ENCODE assay signal across 9 cellular contexts in genomic region chr11:8070417-8071101, GRCh38. TPM values are rescaled to one million over a fixed set of nuclear protein-coding genes. Genes with fewer than 3 reads are reported as not detected.
DNase-seq lines count a peak whose midpoint lies in the region; ATAC-seq and TF ChIP-seq lines count a peak whose summit lies in the region.
"Had no signal": no experiment of that assay in that cellular context is flagged by ENCODE, and none has a peak within 500 bp of the region (broad histone marks: within the 10 kb centered on the region; RNA-seq: fewer than 3 reads in every experiment).

No MANE protein-coding gene starts in this region.

- H3K36me3 Mint-ChIP-seq in endothelial cell (ENCODE audit: low read depth, unreplicated experiment): no peaks in the 10 kb centered on the region

- peak overlapping the region; percentile 95 for H3K27ac ChIP-seq in parathyroid adenoma
- no peak overlapping the region for H3K27ac ChIP-seq in effector memory CD4-positive, alpha-beta T cell (ENCODE audit: insufficient read depth, low read length, poor library complexity, severe bottlenecking)

- no peak overlapping the region for H3K4me3 Mint-ChIP-seq in endothelial cell (ENCODE audit: unreplicated experiment)
- H3K4me3 Mint-ChIP-seq: dendritic cell treated with granulocyte-macrophage colony-stimulating factor and Interleukin-4, amounts not matched to agents 40 ng/mL and 50 ng/mL, for 4 days had no signal

- H3K27me3 Mint-ChIP-seq in endothelial cell (ENCODE audit: unreplicated experiment): peaks cover 5% of the 10 kb centered on the region

- H3K9me3 ChIP-seq in parathyroid adenoma (ENCODE audit: control insufficient read depth, low read length): no peaks in the 10 kb centered on the region
- H3K9me3 ChIP-seq in effector memory CD4-positive, alpha-beta T cell (ENCODE audit: control insufficient read depth, low read length): no peaks in the 10 kb centered on the region

- peak; percentile 43 for TF ChIP-seq CTCF in AG09309 (IDR thresholded peaks at IDR 0.05; ENCODE audit: control insufficient read depth, insufficient read depth, low read depth, low read length, missing control alignments)
- TF ChIP-seq CTCF in endothelial cell (IDR thresholded peaks at IDR 0.05; ENCODE audit: unreplicated experiment): peak; percentile 24
- TF ChIP-seq CTCF in parathyroid adenoma (IDR thresholded peaks at IDR 0.05): peak; percentile 38

- no peak overlapping the region for H3K27ac Mint-ChIP-seq in endothelial cell (ENCODE audit: unreplicated experiment)
- H3K27ac Mint-ChIP-seq: dendritic cell treated with granulocyte-macrophage colony-stimulating factor and Interleukin-4, amounts not matched to agents 40 ng/mL and 50 ng/mL, for 4 days had no signal

- ATAC-seq in GM19324 (IDR thresholded peaks at IDR 0.05; ENCODE audit: low FRiP score, unreplicated experiment) (peak; percentile 56), HG03378 (IDR thresholded peaks at IDR 0.05; ENCODE audit: unreplicated experiment) (no peak)

- H3K4me1 ChIP-seq in parathyroid adenoma: peaks cover 38% of the 10 kb centered on the region
- H3K4me1 ChIP-seq in effector memory CD4-positive, alpha-beta T cell (ENCODE audit: control insufficient read depth, insufficient read depth, low read length, poor library complexity, severe bottlenecking): no peaks in the 10 kb centered on the region

- H3K79me2 ChIP-seq in parathyroid adenoma: no peaks in the 10 kb centered on the region

- H3K27me3 ChIP-seq in parathyroid adenoma (ENCODE audit: control insufficient read depth, insufficient read depth, low read length): no peaks in the 10 kb centered on the region
- no peaks in the 10 kb centered on the region for H3K27me3 ChIP-seq in effector memory CD4-positive, alpha-beta T cell (replicated peaks; ENCODE audit: control insufficient read depth, insufficient read depth, low read length, poor library complexity, severe bottlenecking)

- no peak overlapping the region for H3K9ac ChIP-seq in parathyroid adenoma

- H3K4me3 ChIP-seq in AG09309 (ENCODE audit: control insufficient read depth, low read depth, low read length): no peak overlapping the region
- H3K4me3 ChIP-seq in parathyroid adenoma (ENCODE audit: low read depth, low read length): no peak overlapping the region
- no peak overlapping the region for H3K4me3 ChIP-seq in effector memory CD4-positive, alpha-beta T cell (ENCODE audit: insufficient read depth, low read depth, low read length, poor library complexity, severe bottlenecking)

- no peaks in the 10 kb centered on the region for H3K9me3 Mint-ChIP-seq in endothelial cell (ENCODE audit: unreplicated experiment)
- H3K9me3 Mint-ChIP-seq: dendritic cell treated with granulocyte-macrophage colony-stimulating factor and Interleukin-4, amounts not matched to agents 40 ng/mL and 50 ng/mL, for 4 days had no signal

- H2AFZ ChIP-seq in parathyroid adenoma: no peak overlapping the region

- no peaks in the 10 kb centered on the region for H3K4me1 Mint-ChIP-seq in endothelial cell (ENCODE audit: unreplicated experiment)

- H3K4me2 ChIP-seq in parathyroid adenoma (ENCODE audit: low read length): no peak overlapping the region

- H3K36me3 ChIP-seq in parathyroid adenoma (ENCODE audit: control insufficient read depth, insufficient read depth, low read length): no peaks in the 10 kb centered on the region
- no peaks in the 10 kb centered on the region for H3K36me3 ChIP-seq in effector memory CD4-positive, alpha-beta T cell (ENCODE audit: control insufficient read depth, insufficient read depth, low read length)

- DNase-seq in AG09309 (ENCODE audit: low read depth) (no peak), NCI-H2227 (lab: John Stamatoyannopoulos, UW; ENCODE audit: unreplicated experiment) (peak; percentile 49), endothelial cell (ENCODE audit: low spot score) (no peak), NCI-H446 treated with DMSO at 0.1 percent for 48 hours (lab: John Stamatoyannopoulos, UW) (no peak)
- no peak for DNase-seq in effector memory CD4-positive, alpha-beta T cell

RNA-seq across cellular contexts. Expression of gene TUB, which starts 10.5 kb away (rescaled TPM):
- total RNA-seq in endothelial cell (ENCODE audit: unreplicated experiment): 2.9 TPM
